In the genomic region with DNA sequence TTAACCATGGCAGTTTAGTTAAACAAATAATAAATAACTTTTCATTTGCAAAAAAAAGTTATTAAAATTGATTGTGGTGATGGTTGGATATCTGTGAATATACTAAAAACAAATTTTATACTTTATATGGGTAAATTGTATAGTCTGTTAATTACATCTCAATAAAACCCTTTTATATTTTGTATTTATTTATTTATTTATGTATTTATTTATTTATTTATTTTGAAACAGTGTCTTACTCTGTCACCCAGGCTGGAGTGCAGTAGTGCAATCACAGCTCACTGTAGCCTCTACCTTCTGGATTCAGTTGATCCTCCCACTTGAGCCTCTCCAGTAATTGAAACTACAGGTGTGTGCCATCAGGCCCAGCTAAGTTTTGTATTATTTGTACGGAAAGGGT, we compare ENCODE assay signal across 28 cellular contexts. TPM values are rescaled to one million over a fixed set of nuclear protein-coding genes. Genes with fewer than 3 reads are reported as not detected.
DNase-seq lines count a peak whose midpoint lies in the region; ATAC-seq, FAIRE-seq and TF ChIP-seq lines count a peak whose summit lies in the region.
"Had no signal": no experiment of that assay in that cellular context is flagged by ENCODE, and none has a peak within 500 bp of the region (broad histone marks: within the 10 kb centered on the region; RNA-seq: fewer than 3 reads in every experiment).

No MANE protein-coding gene starts in this region.

- H3K9me3 ChIP-seq in pancreas = no peaks in the 10 kb centered on the region
- H3K9me3 ChIP-seq in Peyer's patch = no peaks in the 10 kb centered on the region

- peaks cover 4% of the 10 kb centered on the region for H3K9me3 Mint-ChIP-seq in activated T-helper 17 cell treated with anti-CD3 and anti-CD28 coated beads, Interleukin-2, amount 50 U/mL, for 72 hours
- H3K9me3 Mint-ChIP-seq: CD8-positive, alpha-beta T cell had no signal

- H3K27ac ChIP-seq in pancreas (no peak overlapping the region), substantia nigra (ENCODE audit: low read depth, low read length, poor library complexity, severe bottlenecking) (no peak overlapping the region), Peyer's patch (no peak overlapping the region)
- H3K27ac ChIP-seq: BLaER1 treated with 17β-estradiol and CSF1 and Interleukin-3, amounts not matched to agents 10 nM and 100 nM; C4-2B had no signal

- peaks cover 29% of the 10 kb centered on the region for H3K27me3 Mint-ChIP-seq in activated T-helper 17 cell treated with anti-CD3 and anti-CD28 coated beads, Interleukin-2, amount 50 U/mL, for 72 hours

- H3K36me3 Mint-ChIP-seq in activated T-helper 17 cell treated with anti-CD3 and anti-CD28 coated beads, Interleukin-2, amount 50 U/mL, for 72 hours (ENCODE audit: low read depth) = no peaks in the 10 kb centered on the region
- H3K36me3 Mint-ChIP-seq: CD8-positive, alpha-beta T cell had no signal

- H3K4me1 ChIP-seq in pancreas (no peaks in the 10 kb centered on the region), Peyer's patch (no peaks in the 10 kb centered on the region)

- H3K27ac Mint-ChIP-seq in activated T-helper 17 cell treated with anti-CD3 and anti-CD28 coated beads, Interleukin-2, amount 50 U/mL, for 72 hours = no peak overlapping the region
- H3K27ac Mint-ChIP-seq: B cell; CD4-positive, alpha-beta T cell; CD8-positive, alpha-beta T cell had no signal

- H3K4me3 Mint-ChIP-seq in activated T-helper 17 cell treated with anti-CD3 and anti-CD28 coated beads, Interleukin-2, amount 50 U/mL, for 72 hours = no peak overlapping the region
- H3K4me3 Mint-ChIP-seq: B cell; CD4-positive, alpha-beta T cell; CD8-positive, alpha-beta T cell had no signal

- no peak for DNase-seq in frontal cortex (ENCODE audit: low spot score in 2 of 2)
- no peak for DNase-seq in pancreas
- DNase-seq in substantia nigra (lab: John Stamatoyannopoulos, UW) = no peak
- DNase-seq in NCI-H2196 (lab: John Stamatoyannopoulos, UW; ENCODE audit: unreplicated experiment) = no peak
- DNase-seq in Peyer's patch = no peak
- DNase-seq: 8988T; AML-193; CD4-positive, alpha-beta T cell; CD8-positive, alpha-beta T cell; COR-L47; DMS 273 treated with DMSO at 0.1 percent for 48 hours; DMS153; DMS53; DMS79; DND-41; EL; GF-D8 had no signal

- no peak for ATAC-seq in pancreas
- no peak for ATAC-seq in activated T-helper 17 cell treated with anti-CD3 and anti-CD28 coated beads, Interleukin-2, amount 50 U/mL, for 72 hours (replicated peaks)
- ATAC-seq: CD8-positive, alpha-beta T cell had no signal

- intact Hi-C loops in pancreas (cut with DNase I) = no loop called here

- WGBS in pancreas, 2 donors = 88 to 93% methylated on average over 1 of the region's 1 CpG

- H3K27me3 ChIP-seq in pancreas (no peaks in the 10 kb centered on the region), Peyer's patch (no peaks in the 10 kb centered on the region)
- H3K27me3 ChIP-seq: BLaER1 treated with 17β-estradiol and CSF1 and Interleukin-3, amounts not matched to agents 10 nM and 100 nM had no signal

- H3K4me1 Mint-ChIP-seq in activated T-helper 17 cell treated with anti-CD3 and anti-CD28 coated beads, Interleukin-2, amount 50 U/mL, for 72 hours = no peaks in the 10 kb centered on the region

- H3K4me3 ChIP-seq in pancreas (no peak overlapping the region), Peyer's patch (no peak overlapping the region)
- H3K4me3 ChIP-seq: BLaER1 treated with 17β-estradiol and CSF1 and Interleukin-3, amounts not matched to agents 10 nM and 100 nM had no signal

- no peak for TF ChIP-seq CTCF in pancreas (IDR thresholded peaks at IDR 0.05)
- TF ChIP-seq CTCF in Peyer's patch (IDR thresholded peaks at IDR 0.05) = no peak

- H3K36me3 ChIP-seq in pancreas = no peaks in the 10 kb centered on the region
- H3K36me3 ChIP-seq in Peyer's patch = no peaks in the 10 kb centered on the region
- H3K36me3 ChIP-seq: BLaER1 treated with 17β-estradiol and CSF1 and Interleukin-3, amounts not matched to agents 10 nM and 100 nM had no signal

- FAIRE-seq in G401.6 (lab: Jason Lieb, UNC) = peak; percentile 78
- FAIRE-seq in colon (lab: Jason Lieb, UNC) = peak; percentile 89
- peak; percentile 92 for FAIRE-seq in frontal cortex (lab: Jason Lieb, UNC)
- peak; percentile 49 for FAIRE-seq in pancreas (lab: Jason Lieb, UNC)
- FAIRE-seq: GM12891, GM19239 had no signal

- TF ChIP-seq POLR2A in Peyer's patch (IDR thresholded peaks at IDR 0.05) = no peak

RNA-seq across cellular contexts. Expression of gene OTP, which starts 52.4 kb away (rescaled TPM):
- not detected for total RNA-seq in frontal cortex
- total RNA-seq in pancreas = not detected
- polyA plus RNA-seq in pancreas = not detected
- not detected for total RNA-seq in activated T-helper 17 cell treated with anti-CD3 and anti-CD28 coated beads, Interleukin-2, amount 50 U/mL, for 72 hours
- total RNA-seq in Peyer's patch = not detected
- total RNA-seq: B cell; CD4-positive, alpha-beta T cell; CD8-positive, alpha-beta T cell; Daoy; G401 had no signal
- polyA plus RNA-seq: BJ had no signal
